8 cellular contexts compared by ENCODE assay signal in the genomic region with DNA sequence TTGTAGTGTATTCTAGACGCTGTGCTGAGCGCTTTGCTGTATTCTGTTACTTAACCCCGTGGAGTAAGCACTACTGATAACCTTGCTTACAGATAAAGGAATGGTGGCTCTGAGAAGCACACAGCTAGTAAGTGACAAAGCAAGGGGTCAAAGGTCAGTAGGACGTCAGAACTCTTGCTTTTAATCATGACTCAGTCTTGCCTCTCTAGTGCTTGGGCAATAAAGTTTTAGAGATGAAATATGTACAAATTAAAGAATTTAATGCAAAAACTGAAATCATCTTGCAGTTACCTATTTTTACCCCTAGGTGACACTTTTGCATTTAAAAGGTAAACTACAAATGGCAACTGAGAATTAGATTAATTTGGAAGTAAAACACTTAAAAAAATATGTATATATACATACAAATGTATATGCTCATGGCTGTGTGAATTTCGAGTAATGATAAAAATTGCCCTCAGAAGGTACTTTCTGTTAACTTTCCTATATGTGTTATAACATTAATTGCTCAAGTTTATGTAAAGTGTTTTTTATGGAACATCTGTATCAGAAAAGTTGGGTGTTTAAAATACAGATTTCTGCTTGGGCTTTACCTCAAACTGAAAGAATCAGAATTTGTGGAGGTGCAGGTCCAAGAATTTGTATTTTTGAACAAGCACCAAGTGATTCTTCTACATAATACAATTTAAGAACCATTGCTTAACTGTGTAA.
DNase-seq lines count a peak whose midpoint lies in the region; ATAC-seq and TF ChIP-seq lines count a peak whose summit lies in the region.

No MANE protein-coding gene starts in this region.

- ATAC-seq in right lobe of liver (peak in 3 of 4 donors; percentile 26 to 47 (median 43)), HG03196 (IDR thresholded peaks at IDR 0.05; ENCODE audit: unreplicated experiment) (no peak), GM19463 (IDR thresholded peaks at IDR 0.05; ENCODE audit: unreplicated experiment) (no peak), GM21447 (IDR thresholded peaks at IDR 0.05; ENCODE audit: unreplicated experiment) (no peak)

- no peaks in the 10 kb centered on the region for H3K36me3 ChIP-seq in adrenal gland (replicated peaks in 1 of 2)
- no peaks in the 10 kb centered on the region for H3K36me3 ChIP-seq in right lobe of liver

- H3K4me3 ChIP-seq in adrenal gland, result no peak overlapping the region
- H3K4me3 ChIP-seq in right lobe of liver, result no peak overlapping the region

- TF ChIP-seq POLR2A in adrenal gland (IDR thresholded peaks at IDR 0.05) (no peak), right lobe of liver (IDR thresholded peaks at IDR 0.05) (no peak)

- TF ChIP-seq CTCF in adrenal gland (IDR thresholded peaks at IDR 0.05), result peak in 5 of 6 experiments; percentile 13 to 55 (median 49)
- peak; percentile 50 to 66 (median 64) for TF ChIP-seq CTCF in right lobe of liver (IDR thresholded peaks at IDR 0.05)

- H3K9me3 ChIP-seq in adrenal gland (replicated peaks in 1 of 3) (no peaks in the 10 kb centered on the region), right lobe of liver (no peaks in the 10 kb centered on the region)

- H3K27me3 ChIP-seq in adrenal gland (no peaks in the 10 kb centered on the region), right lobe of liver (no peaks in the 10 kb centered on the region)

- peak; percentile 63 for DNase-seq in AML-193 (lab: John Stamatoyannopoulos, UW)
- DNase-seq in HT1080 (ENCODE audit: low read depth), result peak; percentile 37
- peak in 4 of 7 donors; percentile 31 to 50 (median 39) for DNase-seq in adrenal gland
- DNase-seq in right lobe of liver, result no peak
- no peak for DNase-seq in head of caudate nucleus

- intact Hi-C loops in adrenal gland (cut with DNase I), result no loop called here
- intact Hi-C loops in right lobe of liver (cut with DNase I), result no loop called here
- intact Hi-C loops in head of caudate nucleus (cut with DNase I), result no loop called here

- WGBS in adrenal gland, 4 donors, result 24 to 28% (median 24%) methylated on average over 5 of the region's 5 CpGs
- 15% methylated on average over 5 of the region's 5 CpGs for WGBS in right lobe of liver (ENCODE audit: insufficient coverage, low coverage, low lambda C conversion rate, missing lambda C conversion rate)

- H3K27ac ChIP-seq in adrenal gland, result no peak overlapping the region
- H3K27ac ChIP-seq in right lobe of liver, result no peak overlapping the region

- H3K4me1 ChIP-seq in adrenal gland (replicated peaks in 1 of 2) (no peaks in the 10 kb centered on the region), right lobe of liver (no peaks in the 10 kb centered on the region)

Comparison
In these comparisons a context has a peak if more than half of its experiments do, and no peak if none do; other contexts are left out.
1. DNase-seq: peak in AML-193 (2 of 2), HT1080 (single experiment) and adrenal gland (4 of 7); none in right lobe of liver (0 of 3) and head of caudate nucleus (0 of 42).
2. ATAC-seq: peak in right lobe of liver (3 of 4); none in HG03196 (single experiment), GM19463 (single experiment) and GM21447 (single experiment).